In the genomic region with DNA sequence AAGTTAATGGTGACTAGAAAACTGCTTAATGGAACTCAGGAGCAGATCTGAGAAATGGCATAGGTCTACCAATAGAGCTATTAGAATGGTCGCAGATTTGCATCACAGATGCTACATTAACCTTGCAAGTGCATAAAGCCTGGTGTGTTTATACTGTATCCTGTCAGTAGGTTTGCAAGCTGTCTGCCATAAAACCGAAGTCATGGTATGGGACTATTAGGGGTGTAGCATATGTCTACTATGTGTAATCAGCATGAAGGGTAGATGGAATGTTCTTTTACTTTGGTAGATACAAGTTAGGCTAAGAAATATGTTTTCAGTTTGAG, we compare ENCODE assay signal across 18 cellular contexts.
DNase-seq lines count a peak whose midpoint lies in the region; ATAC-seq and TF ChIP-seq lines count a peak whose summit lies in the region.
"Had no signal": no experiment of that assay in that cellular context is flagged by ENCODE, and none has a peak within 500 bp of the region (broad histone marks: within the 10 kb centered on the region; RNA-seq: fewer than 3 reads in every experiment).

No MANE protein-coding gene starts in this region.

- H3K4me2 ChIP-seq in OCI-LY3 (ENCODE audit: low read length) = peak overlapping the region; percentile 47
- H3K4me2 ChIP-seq: A549 had no signal

- H4K20me1 ChIP-seq in OCI-LY3 (ENCODE audit: insufficient read depth, low read length) = no peaks in the 10 kb centered on the region

- WGBS in spleen, 5 donors = 85 to 94% (median 91%) methylated on average over 2 of the region's 2 CpGs

- ATAC-seq in GM19455 (IDR thresholded peaks at IDR 0.05; ENCODE audit: unreplicated experiment) (peak; percentile 51), HG03025 (IDR thresholded peaks at IDR 0.05; ENCODE audit: low FRiP score, unreplicated experiment) (peak; percentile 48), HG02759 (IDR thresholded peaks at IDR 0.05; ENCODE audit: unreplicated experiment) (no peak)
- ATAC-seq: A549, PC-3 had no signal

- intact Hi-C loops in spleen (cut with DNase I; ENCODE audit: low total_unique reads) = no loop called here

- DNase-seq in GM06990 (ENCODE audit: extremely low read depth, insufficient read length) = peak; percentile 37
- no peak for DNase-seq in spleen
- DNase-seq in DMS153 (lab: John Stamatoyannopoulos, UW) = no peak
- DNase-seq: DMS 273 treated with DMSO at 0.1 percent for 48 hours, Kasumi-1, MM.1S, NCI-H1092 treated with DMSO at 0.1 percent for 48 hours, NCI-H187, NCI-H226, NCI-H69, PC-3, SW 1271 had no signal

- TF ChIP-seq CTCF in GM06990 (IDR thresholded peaks at IDR 0.05; ENCODE audit: insufficient read depth, low read length, poor library complexity, severe bottlenecking) (no peak), OCI-LY3 (IDR thresholded peaks at IDR 0.05; ENCODE audit: low read depth, low read length) (no peak), spleen (IDR thresholded peaks at IDR 0.05 in 8 of 11, conservative IDR thresholded peaks at IDR 0.05 in 3 of 11) (no peak)

- H3K27me3 ChIP-seq in GM06990 (replicated peaks; ENCODE audit: control insufficient read depth, insufficient read depth, low read length) (no peaks in the 10 kb centered on the region), OCI-LY3 (ENCODE audit: low read depth, low read length) (no peaks in the 10 kb centered on the region), spleen (replicated peaks in 1 of 7) (no peaks in the 10 kb centered on the region)

- H3K36me3 ChIP-seq in GM06990 (ENCODE audit: control insufficient read depth, insufficient read depth, low read length) = no peaks in the 10 kb centered on the region
- H3K36me3 ChIP-seq in OCI-LY3 (replicated peaks; ENCODE audit: low read depth, low read length) = no peaks in the 10 kb centered on the region
- H3K36me3 ChIP-seq in spleen = no peaks in the 10 kb centered on the region

- H3K4me1 ChIP-seq in OCI-LY3 (ENCODE audit: low read length) (peaks cover 15% of the 10 kb centered on the region), spleen (no peaks in the 10 kb centered on the region)
- H3K4me1 ChIP-seq: A549 had no signal

- no peak overlapping the region for H2AFZ ChIP-seq in OCI-LY3 (ENCODE audit: low read depth, low read length)

- H3K4me3 ChIP-seq in GM06990 (replicated peaks; ENCODE audit: low read depth, low read length) (no peak overlapping the region), OCI-LY3 (ENCODE audit: low read length) (no peak overlapping the region), spleen (no peak overlapping the region)
- H3K4me3 ChIP-seq: A549 had no signal

- H3K27ac ChIP-seq in OCI-LY3 (ENCODE audit: low read length) = no peak overlapping the region
- no peak overlapping the region for H3K27ac ChIP-seq in spleen
- H3K27ac ChIP-seq: A549, C4-2B had no signal

- no peak overlapping the region for H3K9ac ChIP-seq in OCI-LY3 (ENCODE audit: low read length)

- H3K79me2 ChIP-seq in OCI-LY3 (ENCODE audit: low read length) = no peaks in the 10 kb centered on the region

- no peaks in the 10 kb centered on the region for H3K9me3 ChIP-seq in OCI-LY3 (ENCODE audit: insufficient read depth, low read length)
- H3K9me3 ChIP-seq in spleen = peaks cover 0 to 1% (median 0%) of the 10 kb centered on the region in 8 donors
- H3K9me3 ChIP-seq: A549 had no signal

- no peak for TF ChIP-seq POLR2A in spleen (IDR thresholded peaks at IDR 0.05)
